Comparison of ENCODE assay signal across 28 cellular contexts in the genomic region with DNA sequence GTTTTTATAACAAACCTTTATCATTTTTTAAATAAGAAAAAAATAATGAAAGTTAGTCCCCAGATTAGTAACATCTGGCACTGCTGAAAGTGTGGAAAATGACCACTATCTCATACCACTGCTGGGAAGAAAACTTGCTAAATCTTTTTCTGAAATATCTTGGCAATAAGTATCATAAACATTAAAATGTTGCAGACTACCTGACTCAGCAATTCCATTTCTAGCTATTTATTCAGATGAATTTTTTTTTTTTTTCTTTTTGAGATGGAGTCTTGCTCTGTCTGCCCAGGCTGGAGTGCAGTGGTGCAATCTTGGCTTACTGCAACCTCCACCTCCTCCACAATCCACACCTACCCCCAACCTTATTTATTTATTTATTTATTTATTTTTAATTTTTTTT. TPM values are rescaled to one million over a fixed set of nuclear protein-coding genes. Genes with fewer than 3 reads are reported as not detected.
DNase-seq lines count a peak whose midpoint lies in the region; ATAC-seq, FAIRE-seq and TF ChIP-seq lines count a peak whose summit lies in the region.
"Had no signal": no experiment of that assay in that cellular context is flagged by ENCODE, and none has a peak within 500 bp of the region (broad histone marks: within the 10 kb centered on the region; RNA-seq: fewer than 3 reads in every experiment).

No MANE protein-coding gene starts in this region.

- H3K9me3 ChIP-seq in kidney (ENCODE audit: control insufficient read depth in 1 of 2, low read length in 2 of 2): no peaks in the 10 kb centered on the region
- no peaks in the 10 kb centered on the region for H3K9me3 ChIP-seq in tibial artery
- H3K9me3 ChIP-seq: BE2C, SJSA1, stomach, upper lobe of right lung had no signal

- no peaks in the 10 kb centered on the region for H3K27me3 ChIP-seq in tibial artery
- H3K27me3 ChIP-seq: BE2C, cardiac muscle cell, foreskin keratinocyte, neural progenitor cell, SJSA1, stomach, upper lobe of right lung had no signal

- intact Hi-C loops in left cardiac atrium (cut with DNase I) (loop anchor here in 1 of 2 donors (10.0 kb wide), 1 partner anchor 49 kb away; no protein-coding TSS in a partner anchor), left ventricle myocardium superior (cut with micrococcal nuclease) (no loop called here), kidney (cut with DNase I) (no loop called here), tibial artery (cut with DNase I; ENCODE audit: low total_unique reads) (no loop called here)

- no peak overlapping the region for H3K9ac ChIP-seq in kidney (ENCODE audit: low read length in 2 of 2)
- H3K9ac ChIP-seq: neural progenitor cell had no signal

- FAIRE-seq in kidney (lab: Jason Lieb, UNC): peak; percentile 44

- H3K36me3 ChIP-seq in kidney (ENCODE audit: control insufficient read depth in 1 of 2, insufficient read depth in 2 of 2, low read length in 2 of 2) (no peaks in the 10 kb centered on the region), tibial artery (no peaks in the 10 kb centered on the region)
- H3K36me3 ChIP-seq: BE2C, cardiac muscle cell, neural progenitor cell, SJSA1, stomach, upper lobe of right lung had no signal

- DNase-seq in left cardiac atrium (no peak), left ventricle myocardium superior (no peak), dedifferentiated amniotic fluid mesenchymal stem cell (ENCODE audit: extremely low spot score) (peak; percentile 65), kidney (no peak), tibial artery (no peak), medulla oblongata (ENCODE audit: extremely low spot score) (no peak), SW480 (ENCODE audit: low spot score) (no peak)
- DNase-seq: activated CD4-positive, alpha-beta T cell treated with anti-CD3 and anti-CD28 coated beads for 1 hour; activated naive CD4-positive, alpha-beta T cell treated with anti-CD3 and anti-CD28 coated beads for 36 hours; activated T-cell treated with anti-CD3 and anti-CD28 coated beads, Interleukin-2, amount 50 U/mL, for 24 hours; amygdala; BE2C; DMS53; foreskin keratinocyte; GDM1; hippocampal formation; immature natural killer cell; NCI-H1048; NCI-H187 treated with DMSO at 0.1 percent for 48 hours; NCI-H2227 treated with DMSO at 0.1 percent for 48 hours; stimulated activated CD4-positive, alpha-beta T cell treated with anti-CD3 and anti-CD28 coated beads, Interleukin-15, amount 100 ng/mL, for 24 hours; stomach; upper lobe of right lung had no signal

- H3K4me1 ChIP-seq in kidney (ENCODE audit: control insufficient read depth in 1 of 2, insufficient read depth in 1 of 2, low read depth in 1 of 2, low read length in 2 of 2) (no peaks in the 10 kb centered on the region), tibial artery (peaks cover 0 to 69% (median 7%) of the 10 kb centered on the region in 4 donors)
- H3K4me1 ChIP-seq: BE2C, foreskin keratinocyte, neural progenitor cell, SJSA1, upper lobe of right lung had no signal

- TF ChIP-seq CTCF in kidney (IDR thresholded peaks at IDR 0.05; ENCODE audit: borderline replicate concordance, extremely low read depth, insufficient read depth): no peak
- TF ChIP-seq CTCF in tibial artery (IDR thresholded peaks at IDR 0.05): no peak

- H3K27ac ChIP-seq in kidney (ENCODE audit: low read depth in 2 of 2, low read length in 2 of 2): no peak overlapping the region
- H3K27ac ChIP-seq in tibial artery: peak overlapping the region; percentile 7 to 37
- H3K27ac ChIP-seq: 22Rv1, cardiac muscle cell, foreskin keratinocyte, neural progenitor cell, SJSA1, stomach, upper lobe of right lung had no signal

- ATAC-seq in left cardiac atrium (peak; percentile 72 to 76), left ventricle myocardium superior (no peak), GM18873 (IDR thresholded peaks at IDR 0.05; ENCODE audit: low FRiP score, unreplicated experiment) (no peak)
- ATAC-seq: foreskin keratinocyte, upper lobe of right lung had no signal

- no peak overlapping the region for H3K4me3 ChIP-seq in kidney (ENCODE audit: low read length in 2 of 2)
- H3K4me3 ChIP-seq in tibial artery: no peak overlapping the region
- H3K4me3 ChIP-seq: cardiac muscle cell, neural progenitor cell, SJSA1, stomach, upper lobe of right lung had no signal

RNA-seq across cellular contexts. Expression of a gene that starts 35.3 kb away (rescaled TPM):
- total RNA-seq in left cardiac atrium (10 to 100 TPM; 20.8 to 26.9 TPM), left ventricle myocardium superior (26.0 TPM), kidney (33.4 TPM)
- polyA plus RNA-seq in kidney (ENCODE audit: insufficient read depth, low read depth, low replicate concordance): 5.5 TPM

Comparison
In these comparisons a context has a peak if more than half of its experiments do, and no peak if none do; other contexts are left out.
1. ATAC-seq: peak in left cardiac atrium (2 of 2); none in left ventricle myocardium superior (single experiment) and GM18873 (single experiment).
2. H3K27ac ChIP-seq: peak in tibial artery (2 of 2); none in kidney (0 of 2).